In the genomic region with DNA sequence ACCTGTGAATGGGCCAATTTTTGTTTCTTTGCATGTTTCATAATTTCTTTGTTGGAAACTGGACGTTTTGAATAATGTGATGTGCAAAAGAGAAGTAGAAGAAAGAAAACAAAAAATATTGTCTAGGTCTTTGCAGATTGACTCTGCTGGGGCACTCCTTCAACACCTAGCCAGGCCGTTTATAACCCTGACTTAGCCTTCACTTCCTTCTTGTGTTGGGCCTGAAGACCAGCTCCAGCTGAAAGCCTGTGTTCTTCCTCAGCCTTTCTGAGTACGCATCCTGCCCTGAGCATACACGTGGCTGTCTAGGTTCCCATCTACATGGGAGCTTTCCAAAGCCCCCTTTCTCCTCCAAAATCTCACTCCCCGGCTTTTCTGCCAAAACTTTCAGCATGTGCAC, we compare ENCODE assay signal across 6 cellular contexts.
"Had no signal": no experiment of that assay in that cellular context is flagged by ENCODE, and none has a peak within 500 bp of the region (broad histone marks: within the 10 kb centered on the region; RNA-seq: fewer than 3 reads in every experiment).

No MANE protein-coding gene starts in this region.

- H2AFZ ChIP-seq: GM23338 had no signal

- H3K4me3 Mint-ChIP-seq: GM23338, HFFc6 had no signal

- ATAC-seq: GM23338, HCT116, K562 had no signal

- H3K4me3 ChIP-seq: GM23338, HAP-1, K562 had no signal

- DNase-seq: HFFc6, IMR-90 had no signal

- H3K4me2 ChIP-seq: GM23338 had no signal

- H3K9me3 ChIP-seq: HAP-1 had no signal

- H3K27ac Mint-ChIP-seq: GM23338, HFFc6 had no signal

- H3K9me3 Mint-ChIP-seq: GM23338, HFFc6 had no signal
